In genomic region chr16:10206215-10206614, GRCh38 we compare ENCODE assay signal across 18 cellular contexts. TPM values are rescaled to one million over a fixed set of nuclear protein-coding genes. Genes with fewer than 3 reads are reported as not detected.
DNase-seq lines count a peak whose midpoint lies in the region; ATAC-seq and TF ChIP-seq lines count a peak whose summit lies in the region.
"Had no signal": no experiment of that assay in that cellular context is flagged by ENCODE, and none has a peak within 500 bp of the region (broad histone marks: within the 10 kb centered on the region; RNA-seq: fewer than 3 reads in every experiment).

No MANE protein-coding gene starts in this region.

- no peak overlapping the region for H3K4me3 ChIP-seq in adrenal gland
- H3K4me3 ChIP-seq: dorsolateral prefrontal cortex, GM23248 had no signal

- no peaks in the 10 kb centered on the region for H3K9me3 ChIP-seq in adrenal gland (replicated peaks in 1 of 3)

- H3K36me3 ChIP-seq in adrenal gland (replicated peaks in 1 of 2): no peaks in the 10 kb centered on the region
- H3K36me3 ChIP-seq: WERI-Rb-1 had no signal

- TF ChIP-seq CTCF in adrenal gland (IDR thresholded peaks at IDR 0.05): no peak

- DNase-seq in adrenal gland (no peak), NCI-H774 (lab: John Stamatoyannopoulos, UW) (no peak), NCI-H1436 (lab: John Stamatoyannopoulos, UW) (no peak)
- DNase-seq: activated naive CD4-positive, alpha-beta T cell; dorsolateral prefrontal cortex; GM23248; NCI-H2081; NCI-H526; WERI-Rb-1 had no signal

- WGBS in adrenal gland, 4 donors: 80 to 94% (median 89%) methylated on average over 1 of the region's 1 CpG; no CpG with 5 or more reads in 1 of the 4 donors

- intact Hi-C loops in adrenal gland (cut with DNase I): no loop called here

- H3K4me1 ChIP-seq in adrenal gland (replicated peaks in 1 of 2): no peaks in the 10 kb centered on the region
- H3K4me1 ChIP-seq: parathyroid adenoma had no signal

- H3K27ac ChIP-seq in adrenal gland: no peak overlapping the region
- H3K27ac ChIP-seq: dorsolateral prefrontal cortex, GM23248, parathyroid adenoma, WERI-Rb-1 had no signal

- ATAC-seq in GM18520 (IDR thresholded peaks at IDR 0.05; ENCODE audit: unreplicated experiment) (peak; percentile 62), GM21423 (IDR thresholded peaks at IDR 0.05; ENCODE audit: unreplicated experiment) (peak; percentile 63), HG03342 (IDR thresholded peaks at IDR 0.05; ENCODE audit: unreplicated experiment) (peak; percentile 52), esophagus mucosa (peak; percentile 74), GM19397 (IDR thresholded peaks at IDR 0.05; ENCODE audit: unreplicated experiment) (no peak)
- ATAC-seq: Panc1 had no signal

- H3K27me3 ChIP-seq in adrenal gland: no peaks in the 10 kb centered on the region

- no peak for TF ChIP-seq POLR2A in adrenal gland (IDR thresholded peaks at IDR 0.05)

RNA-seq across cellular contexts. Expression of gene GRIN2A, which starts 24.0 kb away (rescaled TPM):
- total RNA-seq in esophagus mucosa: not detected
- 1 to 10 TPM in 1 of 8 donors, under 1 TPM in 5, not detected in 2; 0.24 to 1.2 (median 0.40) TPM for total RNA-seq in adrenal gland
- under 1 TPM; 0.07 to 0.46 (median 0.08) TPM for polyA plus RNA-seq in adrenal gland
- total RNA-seq: GM23248, HT1080 had no signal
- polyA plus RNA-seq: BJ, GM23248 had no signal
